ENCODE assay signal across 8 cellular contexts in the genomic region with DNA sequence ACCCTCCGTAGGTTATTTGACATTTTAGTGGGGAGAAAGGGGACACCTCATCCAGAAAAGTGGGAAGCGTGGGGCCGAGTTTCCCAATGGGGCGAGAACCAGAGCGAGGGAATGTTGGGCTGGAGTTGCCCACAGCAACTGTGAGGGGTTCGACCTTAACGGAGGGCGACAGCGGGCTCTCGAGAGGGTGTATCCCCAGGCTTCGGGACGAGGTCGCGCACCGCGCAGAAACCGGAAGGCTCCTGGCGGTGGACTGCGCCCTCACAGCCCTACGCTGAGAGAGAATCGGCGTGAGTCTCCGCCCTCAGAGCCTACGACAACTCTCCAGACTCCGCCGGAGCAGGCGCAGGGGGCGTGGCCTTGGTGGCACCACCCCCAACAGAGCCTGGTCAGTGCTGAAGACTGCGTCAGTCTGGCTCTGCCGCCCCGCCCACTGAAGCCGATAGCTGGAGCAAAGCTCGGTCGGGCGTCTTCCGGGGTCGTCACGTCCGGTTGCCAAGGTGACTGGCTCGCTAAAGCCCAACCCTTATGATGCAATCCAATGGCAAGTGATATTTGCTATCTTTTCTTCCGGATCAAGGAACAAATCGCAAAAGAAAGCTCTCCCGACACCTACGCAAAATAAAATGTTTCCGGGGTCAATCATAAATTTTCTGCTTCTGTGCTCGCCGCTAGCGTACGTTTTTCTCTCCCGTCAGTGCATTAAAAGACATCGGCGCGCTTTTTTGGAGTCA.
DNase-seq lines count a peak whose midpoint lies in the region; ATAC-seq and TF ChIP-seq lines count a peak whose summit lies in the region.

A gene with protein sequence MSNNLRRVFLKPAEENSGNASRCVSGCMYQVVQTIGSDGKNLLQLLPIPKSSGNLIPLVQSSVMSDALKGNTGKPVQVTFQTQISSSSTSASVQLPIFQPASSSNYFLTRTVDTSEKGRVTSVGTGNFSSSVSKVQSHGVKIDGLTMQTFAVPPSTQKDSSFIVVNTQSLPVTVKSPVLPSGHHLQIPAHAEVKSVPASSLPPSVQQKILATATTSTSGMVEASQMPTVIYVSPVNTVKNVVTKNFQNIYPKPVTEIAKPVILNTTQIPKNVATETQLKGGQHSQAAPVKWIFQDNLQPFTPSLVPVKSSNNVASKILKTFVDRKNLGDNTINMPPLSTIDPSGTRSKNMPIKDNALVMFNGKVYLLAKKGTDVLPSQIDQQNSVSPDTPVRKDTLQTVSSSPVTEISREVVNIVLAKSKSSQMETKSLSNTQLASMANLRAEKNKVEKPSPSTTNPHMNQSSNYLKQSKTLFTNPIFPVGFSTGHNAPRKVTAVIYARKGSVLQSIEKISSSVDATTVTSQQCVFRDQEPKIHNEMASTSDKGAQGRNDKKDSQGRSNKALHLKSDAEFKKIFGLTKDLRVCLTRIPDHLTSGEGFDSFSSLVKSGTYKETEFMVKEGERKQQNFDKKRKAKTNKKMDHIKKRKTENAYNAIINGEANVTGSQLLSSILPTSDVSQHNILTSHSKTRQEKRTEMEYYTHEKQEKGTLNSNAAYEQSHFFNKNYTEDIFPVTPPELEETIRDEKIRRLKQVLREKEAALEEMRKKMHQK (minus strand): TSS at position 257 of the 734 bp plus-strand sequence. CDS start 234 bp downstream, at position 23.

- DNase-seq in AG09309 (ENCODE audit: low read depth) (peak; percentile 99), NCI-H446 (lab: John Stamatoyannopoulos, UW) (peak; percentile 93 to 97), cerebellar cortex (ENCODE audit: low spot score) (peak; percentile 99), islet precursor cell (peak; percentile 99)
- DNase-seq in stimulated activated CD4-positive, alpha-beta T cell treated with anti-CD3 and anti-CD28 coated beads, Interleukin-12 subunit alpha, Interleukin-12 subunit beta, amount 100 ng/mL, for 48 hours (ENCODE audit: low read depth in 2 of 3, low spot score in 1 of 3), result peak; percentile 98 to 100 (median 100)

- peak within 1 kb of the TSS; percentile 85 for H3K4me3 ChIP-seq in AG09309 (ENCODE audit: control insufficient read depth, low read depth, low read length)

- peak; percentile 96 for ATAC-seq in HG03196 (IDR thresholded peaks at IDR 0.05; ENCODE audit: unreplicated experiment)
- peak; percentile 97 to 99 for ATAC-seq in activated CD4-positive, CD25-positive, alpha-beta regulatory T cell treated with anti-CD3 and anti-CD28 coated beads, Interleukin-2, amount 50 U/mL, for 24 hours

- peak; percentile 52 for TF ChIP-seq CTCF in AG09309 (IDR thresholded peaks at IDR 0.05; ENCODE audit: control insufficient read depth, insufficient read depth, low read depth, low read length, missing control alignments)

- peak; percentile 98 for TF ChIP-seq POLR2A in GM18951 (IDR thresholded peaks at IDR 0.05; ENCODE audit: extremely low read depth, insufficient read depth, insufficient read length)

- in situ Hi-C loops in GM18951 (cut with MboI; ENCODE audit: low sequenced_read_pairs, unreplicated experiment), result no loop called here

Comparison
In these comparisons a context has a peak if more than half of its experiments do, and no peak if none do; other contexts are left out.
1. Peak in every context shown above with its lines: DNase-seq, ATAC-seq and H3K4me3 ChIP-seq.